ENCODE assay signal across 11 cellular contexts in the genomic region with DNA sequence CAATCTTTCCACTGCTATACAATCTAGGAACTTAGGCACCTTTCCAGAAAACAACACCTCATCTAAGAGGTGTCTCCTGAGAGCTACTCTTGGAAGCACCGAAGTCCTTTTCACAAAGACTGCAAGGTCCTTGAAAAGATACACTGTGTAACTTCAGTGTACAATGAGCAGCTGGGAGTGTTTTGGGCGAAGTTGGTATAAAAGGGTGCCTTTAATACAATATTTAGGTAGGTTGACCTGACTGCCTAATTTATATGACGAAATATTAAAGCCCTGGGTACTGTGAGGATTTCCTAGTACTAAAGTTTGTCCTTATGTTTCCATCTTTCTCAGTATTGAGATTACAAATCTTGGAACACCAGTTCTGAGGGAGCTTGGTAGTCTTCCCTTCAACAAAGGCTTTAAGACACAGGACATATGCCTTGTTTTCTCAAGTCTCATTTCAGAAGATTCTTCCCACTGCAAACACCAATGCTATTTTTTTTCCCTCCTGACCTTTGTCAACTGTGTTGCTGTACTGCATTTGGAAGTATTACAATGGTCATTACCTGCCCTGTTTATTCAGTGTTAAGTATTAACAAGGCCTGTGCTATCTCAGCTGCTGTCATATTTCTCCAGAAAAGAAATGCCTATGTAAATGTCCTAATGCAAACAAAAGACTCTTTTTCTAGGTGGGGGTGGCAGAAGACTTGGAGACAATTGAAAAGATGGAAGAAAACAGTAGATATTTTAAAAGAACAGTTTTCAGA.
DNase-seq lines count a peak whose midpoint lies in the region; ATAC-seq and TF ChIP-seq lines count a peak whose summit lies in the region.
"Had no signal": no experiment of that assay in that cellular context is flagged by ENCODE, and none has a peak within 500 bp of the region (broad histone marks: within the 10 kb centered on the region; RNA-seq: fewer than 3 reads in every experiment).

No MANE protein-coding gene starts in this region.

- TF ChIP-seq CTCF in breast epithelium (IDR thresholded peaks at IDR 0.05) (no peak), mammary epithelial cell (conservative IDR thresholded peaks at IDR 0.05 in 1 of 2, IDR thresholded peaks at IDR 0.05 in 1 of 2; ENCODE audit: extremely low read depth in 1 of 2, insufficient read depth in 1 of 2, low read depth in 1 of 2, low read length in 2 of 2) (no peak), uterus (IDR thresholded peaks at IDR 0.05) (no peak)

- H3K9me3 ChIP-seq in breast epithelium (no peaks in the 10 kb centered on the region), mammary epithelial cell (replicated peaks; ENCODE audit: insufficient read depth, low read length) (no peaks in the 10 kb centered on the region), uterus (no peaks in the 10 kb centered on the region)
- H3K9me3 ChIP-seq: gastrocnemius medialis had no signal

- in situ Hi-C loops in mammary epithelial cell (cut with MboI; ENCODE audit: low sequenced_read_pairs in 2 of 2) (loop anchor here in 1 of 2 donors (10.0 kb wide), 1 partner anchor 235 kb away; no protein-coding TSS in a partner anchor), KBM-7 (cut with MboI; ENCODE audit: low pct_unique_long_range_greater_than_20kb, low sequenced_read_pairs) (no loop called here)

- H3K4me1 Mint-ChIP-seq in memory B cell: no peaks in the 10 kb centered on the region

- H3K36me3 Mint-ChIP-seq in memory B cell: no peaks in the 10 kb centered on the region

- no peak overlapping the region for H3K4me3 ChIP-seq in breast epithelium
- no peak overlapping the region for H3K4me3 ChIP-seq in mammary epithelial cell (replicated peaks in 1 of 3; ENCODE audit: insufficient read depth in 1 of 3, low read depth in 2 of 3, low read length in 3 of 3)
- no peak overlapping the region for H3K4me3 ChIP-seq in uterus
- H3K4me3 ChIP-seq: gastrocnemius medialis had no signal

- H3K4me1 ChIP-seq in breast epithelium: no peaks in the 10 kb centered on the region
- H3K4me1 ChIP-seq in mammary epithelial cell (ENCODE audit: insufficient read depth, low read length): no peaks in the 10 kb centered on the region
- H3K4me1 ChIP-seq in uterus: peaks cover 0 to 5% of the 10 kb centered on the region in 2 donors

- H3K27me3 ChIP-seq in breast epithelium (no peaks in the 10 kb centered on the region), mammary epithelial cell (ENCODE audit: insufficient read depth, low read length) (no peaks in the 10 kb centered on the region), uterus (no peaks in the 10 kb centered on the region)
- H3K27me3 ChIP-seq: gastrocnemius medialis had no signal

- no peak for ATAC-seq in memory B cell (ENCODE audit: low read depth)

- H3K9me3 Mint-ChIP-seq in memory B cell: no peaks in the 10 kb centered on the region

- intact Hi-C loops in breast epithelium (cut with DNase I; ENCODE audit: low total_unique reads): no loop called here
- intact Hi-C loops in mammary epithelial cell (cut with micrococcal nuclease): loop anchor here (10.0 kb wide), 2 partner anchors 285 to 585 kb away; no protein-coding TSS in a partner anchor
- intact Hi-C loops in uterus (cut with DNase I; ENCODE audit: low total_unique reads): no loop called here

- H3K36me3 ChIP-seq in breast epithelium (no peaks in the 10 kb centered on the region), mammary epithelial cell (ENCODE audit: insufficient read depth, low read length) (no peaks in the 10 kb centered on the region), uterus (no peaks in the 10 kb centered on the region)
- H3K36me3 ChIP-seq: gastrocnemius medialis had no signal

- peak overlapping the region; percentile 25 for H3K27ac Mint-ChIP-seq in memory B cell

- no peak overlapping the region for H3K9ac ChIP-seq in mammary epithelial cell (ENCODE audit: insufficient read depth, low read length)

- 86% methylated on average over 3 of the region's 3 CpGs for WGBS in mammary epithelial cell (ENCODE audit: low coverage, missing lambda C conversion rate)

- CTCF ChIA-PET in mammary epithelial cell (lab: Charles Lee; ENCODE audit: low non-redundant PET): no interaction called here

- H4K20me1 ChIP-seq in mammary epithelial cell (ENCODE audit: insufficient read depth, low read length): no peaks in the 10 kb centered on the region

- H3K27ac ChIP-seq in breast epithelium (peak overlapping the region; percentile 56 to 68), mammary epithelial cell (ENCODE audit: insufficient read depth, low read depth, low read length) (no peak overlapping the region), uterus (peak overlapping the region; percentile 60 to 64)
- H3K27ac ChIP-seq: RWPE1 had no signal

- no peak overlapping the region for H3K4me2 ChIP-seq in mammary epithelial cell (ENCODE audit: insufficient read depth, low read depth, low read length)

- BruUV-seq in mammary epithelial cell (replicated peaks; lab: Mats Ljungman, UMichigan): no TSS peak

- no peak overlapping the region for H3K4me3 Mint-ChIP-seq in memory B cell

- DNase-seq in breast epithelium (ENCODE audit: low spot score in 2 of 2) (no peak), mammary epithelial cell (no peak), SHP77 treated with DMSO at 0.1 percent for 48 hours (lab: John Stamatoyannopoulos, UW) (peak; percentile 49), memory B cell (ENCODE audit: low spot score in 2 of 2) (no peak), uterus (no peak), KBM-7 (no peak)
- DNase-seq in stimulated activated CD4-positive, alpha-beta T cell treated with anti-CD3 and anti-CD28 coated beads, Interleukin-2, amount 100 ng/mL, for 48 hours: no peak
- DNase-seq in effector CD8-positive, alpha-beta T cell (lab: John Stamatoyannopoulos, UW): no peak
- DNase-seq: activated effector memory CD4-positive, alpha-beta T cell treated with Interleukin-2 at 50 U/mL for 16 hours; gastrocnemius medialis had no signal

- TF ChIP-seq POLR2A in breast epithelium (IDR thresholded peaks at IDR 0.05): no peak
- no peak for TF ChIP-seq POLR2A in uterus (IDR thresholded peaks at IDR 0.05)

- no peaks in the 10 kb centered on the region for H3K79me2 ChIP-seq in mammary epithelial cell (ENCODE audit: insufficient read depth, low read length)

- H2AFZ ChIP-seq in mammary epithelial cell (ENCODE audit: low read depth, low read length): no peak overlapping the region

- dilution Hi-C loops in mammary epithelial cell (cut with HindIII; ENCODE audit: low sequenced_read_pairs): no loop called here

- H3K27me3 Mint-ChIP-seq in memory B cell: peaks cover 2% of the 10 kb centered on the region
